17 cellular contexts compared by ENCODE assay signal in the genomic region with DNA sequence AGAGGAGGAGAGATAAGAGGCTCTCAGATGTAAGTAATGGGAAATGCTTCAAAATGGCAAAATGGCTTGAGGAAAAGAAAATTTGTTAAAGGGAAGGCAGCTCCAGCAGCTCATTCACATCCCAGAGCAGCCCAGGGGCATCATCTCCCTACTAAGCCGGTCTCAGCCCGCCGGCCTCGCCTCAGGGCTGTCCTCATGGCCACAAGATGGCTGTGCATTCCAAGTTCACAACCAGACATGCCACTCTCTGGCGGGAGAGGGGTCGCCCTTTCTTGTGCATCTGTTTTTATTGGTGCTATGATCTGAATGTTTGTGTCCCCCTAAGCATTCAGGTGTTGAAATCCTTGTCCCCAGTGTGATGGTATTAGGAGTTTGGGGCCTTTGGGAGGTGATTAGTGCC. TPM values are rescaled to one million over a fixed set of nuclear protein-coding genes. Genes with fewer than 3 reads are reported as not detected.
"Had no signal": no experiment of that assay in that cellular context is flagged by ENCODE, and none has a peak within 500 bp of the region (broad histone marks: within the 10 kb centered on the region; RNA-seq: fewer than 3 reads in every experiment).

No MANE protein-coding gene starts in this region.

- H3K36me3 Mint-ChIP-seq: activated CD4-positive, alpha-beta memory T cell treated with anti-CD3 and anti-CD28 coated beads for 36 hours; activated naive CD8-positive, alpha-beta T cell treated with anti-CD3 and anti-CD28 coated beads for 36 hours had no signal

- H3K4me3 Mint-ChIP-seq: activated CD4-positive, alpha-beta memory T cell treated with anti-CD3 and anti-CD28 coated beads for 36 hours; activated CD4-positive, alpha-beta T cell treated with anti-CD3 and anti-CD28 coated beads for 36 hours; activated naive CD8-positive, alpha-beta T cell treated with anti-CD3 and anti-CD28 coated beads for 36 hours; activated T-helper 1 cell treated with anti-CD3 and anti-CD28 coated beads, Interleukin-12 subunit alpha, Interleukin-12 subunit beta, Interleukin-2, Interleukin-4 antibody, amounts not matched to agents 30 ng/mL and 10 ng/mL and 1 ng/mL, durations not matched to agents 14 hours and 24 hours and 36 hours; nephron; stimulated activated naive CD8-positive, alpha-beta T cell treated with anti-CD3 and anti-CD28 coated beads, Interleukin-15, Interleukin-2, amounts not matched to agents 100 ng/mL and 50 ng/mL, for 24 hours; T-helper 2 cell treated with Interferon-gamma antibody and Interleukin-4, amounts not matched to agents 5 μg/mL and 100 μg/mL, for 36 hours had no signal

- H3K27me3 Mint-ChIP-seq: activated CD4-positive, alpha-beta memory T cell treated with anti-CD3 and anti-CD28 coated beads for 36 hours; activated CD4-positive, alpha-beta T cell treated with anti-CD3 and anti-CD28 coated beads for 36 hours; activated naive CD8-positive, alpha-beta T cell treated with anti-CD3 and anti-CD28 coated beads for 36 hours had no signal

- H3K9me3 Mint-ChIP-seq: activated CD4-positive, alpha-beta memory T cell treated with anti-CD3 and anti-CD28 coated beads for 36 hours; activated naive CD8-positive, alpha-beta T cell treated with anti-CD3 and anti-CD28 coated beads for 36 hours; activated T-helper 1 cell treated with anti-CD3 and anti-CD28 coated beads, Interleukin-12 subunit alpha, Interleukin-12 subunit beta, Interleukin-2, Interleukin-4 antibody, amounts not matched to agents 30 ng/mL and 10 ng/mL and 1 ng/mL, durations not matched to agents 14 hours and 24 hours and 36 hours; nephron; stimulated activated naive CD8-positive, alpha-beta T cell treated with anti-CD3 and anti-CD28 coated beads, Interleukin-15, Interleukin-2, amounts not matched to agents 100 ng/mL and 50 ng/mL, for 24 hours; T-helper 2 cell treated with Interferon-gamma antibody and Interleukin-4, amounts not matched to agents 5 μg/mL and 100 μg/mL, for 36 hours had no signal

- ATAC-seq: activated CD4-positive, alpha-beta T cell treated with anti-CD3 and anti-CD28 coated beads for 36 hours; gastrocnemius medialis; heart left ventricle had no signal

- H3K27me3 ChIP-seq: gastrocnemius medialis, heart left ventricle had no signal

- H3K4me3 ChIP-seq: gastrocnemius medialis, heart left ventricle, thoracic aorta had no signal

- DNase-seq: activated CD4-positive, alpha-beta memory T cell treated with anti-CD3 and anti-CD28 coated beads for 36 hours; activated CD4-positive, alpha-beta T cell treated with anti-CD3 and anti-CD28 coated beads for 36 hours; activated naive CD8-positive, alpha-beta T cell treated with anti-CD3 and anti-CD28 coated beads for 36 hours; activated T-cell treated with anti-CD3 and anti-CD28 coated beads for 4 hours; amniotic stem cell; gastrocnemius medialis; stimulated activated CD4-positive, alpha-beta T cell treated with anti-CD3 and anti-CD28 coated beads, Interleukin-2, amount 100 ng/mL, for 48 hours had no signal

- H3K27ac Mint-ChIP-seq: activated CD4-positive, alpha-beta memory T cell treated with anti-CD3 and anti-CD28 coated beads for 36 hours; activated CD4-positive, alpha-beta T cell treated with anti-CD3 and anti-CD28 coated beads for 36 hours; activated naive CD8-positive, alpha-beta T cell treated with anti-CD3 and anti-CD28 coated beads for 36 hours; activated T-helper 1 cell treated with anti-CD3 and anti-CD28 coated beads, Interleukin-12 subunit alpha, Interleukin-12 subunit beta, Interleukin-2, Interleukin-4 antibody, amounts not matched to agents 30 ng/mL and 10 ng/mL and 1 ng/mL, durations not matched to agents 14 hours and 24 hours and 36 hours; nephron; stimulated activated naive CD8-positive, alpha-beta T cell treated with anti-CD3 and anti-CD28 coated beads, Interleukin-15, Interleukin-2, amounts not matched to agents 100 ng/mL and 50 ng/mL, for 24 hours; T-helper 2 cell treated with Interferon-gamma antibody and Interleukin-4, amounts not matched to agents 5 μg/mL and 100 μg/mL, for 36 hours had no signal

- H3K9me3 ChIP-seq: gastrocnemius medialis, heart left ventricle, thoracic aorta had no signal

- H3K36me3 ChIP-seq: gastrocnemius medialis, heart left ventricle, thoracic aorta had no signal

RNA-seq across cellular contexts. Expression of gene SLC47A2, which starts 13.5 kb away (rescaled TPM):
- total RNA-seq: activated CD4-positive, alpha-beta memory T cell treated with anti-CD3 and anti-CD28 coated beads for 36 hours; activated CD4-positive, alpha-beta T cell treated with anti-CD3 and anti-CD28 coated beads for 36 hours; activated naive CD8-positive, alpha-beta T cell treated with anti-CD3 and anti-CD28 coated beads for 36 hours; activated T-helper 1 cell treated with anti-CD3 and anti-CD28 coated beads, Interleukin-12 subunit alpha, Interleukin-12 subunit beta, Interleukin-2, Interleukin-4 antibody, amounts not matched to agents 30 ng/mL and 10 ng/mL and 1 ng/mL, durations not matched to agents 14 hours and 24 hours and 36 hours; cardiac septum; posterior vena cava; skeletal muscle tissue; thoracic aorta had no signal
- polyA plus RNA-seq: heart left ventricle, urinary bladder had no signal

RNA-seq across cellular contexts. Expression of gene ALDH3A1, which starts 18.2 kb away (rescaled TPM):
- total RNA-seq: activated CD4-positive, alpha-beta T cell treated with anti-CD3 and anti-CD28 coated beads for 36 hours; activated T-helper 1 cell treated with anti-CD3 and anti-CD28 coated beads, Interleukin-12 subunit alpha, Interleukin-12 subunit beta, Interleukin-2, Interleukin-4 antibody, amounts not matched to agents 30 ng/mL and 10 ng/mL and 1 ng/mL, durations not matched to agents 14 hours and 24 hours and 36 hours; skeletal muscle tissue had no signal
